In the genomic region with DNA sequence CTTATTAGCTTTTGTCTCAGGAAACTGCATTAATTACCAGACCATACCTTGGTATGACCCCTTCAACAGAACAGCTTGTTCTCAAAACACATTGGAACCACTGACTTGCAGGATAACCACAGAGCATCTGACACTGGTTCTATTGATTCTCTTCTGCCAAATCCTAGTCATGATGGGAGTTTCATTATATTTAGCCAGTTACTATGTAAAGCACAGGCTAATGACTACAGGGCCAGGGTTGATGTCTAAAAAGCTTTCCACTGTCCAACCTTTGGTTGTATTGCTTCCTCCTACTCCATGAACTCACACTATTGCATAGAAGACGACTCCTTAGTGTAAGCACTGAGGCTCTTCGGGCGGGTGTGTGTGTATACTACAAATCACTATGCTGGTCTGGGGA, we compare ENCODE assay signal across 23 cellular contexts. TPM values are rescaled to one million over a fixed set of nuclear protein-coding genes. Genes with fewer than 3 reads are reported as not detected.
A peak's percentile ranks its signal among the peaks of the same experiment; 100 is the strongest.
DNase-seq lines count a peak whose midpoint lies in the region; ATAC-seq and TF ChIP-seq lines count a peak whose summit lies in the region.
"Had no signal": no experiment of that assay in that cellular context is flagged by ENCODE, and none has a peak within 500 bp of the region (broad histone marks: within the 10 kb centered on the region; RNA-seq: fewer than 3 reads in every experiment).

No MANE protein-coding gene starts in this region.

- no peak overlapping the region for H3K27ac ChIP-seq in CD4-positive, alpha-beta T cell (ENCODE audit: low read depth, low read length)
- H3K27ac ChIP-seq in cingulate gyrus (ENCODE audit: low read depth, low read length) (peak overlapping the region; percentile 43), neural progenitor cell (peak overlapping the region; percentile 49), tibial nerve (peak overlapping the region in 2 of 4 donors; percentile 96 to 97)
- H3K27ac ChIP-seq: brain microvascular endothelial cell, gastroesophageal sphincter, pancreas, stomach had no signal

- H3K4me1 Mint-ChIP-seq in CD4-positive, alpha-beta T cell (ENCODE audit: low read depth) = peaks cover 26% of the 10 kb centered on the region
- peaks cover 65% of the 10 kb centered on the region for H3K4me1 Mint-ChIP-seq in neural progenitor cell

- H3K9me3 Mint-ChIP-seq in CD4-positive, alpha-beta T cell = no peaks in the 10 kb centered on the region
- H3K9me3 Mint-ChIP-seq in neural progenitor cell = no peaks in the 10 kb centered on the region
- H3K9me3 Mint-ChIP-seq: activated naive CD4-positive, alpha-beta T cell treated with anti-CD3 and anti-CD28 coated beads, Interleukin-2, amount 50 U/mL, for 72 hours; dendritic cell treated with granulocyte-macrophage colony-stimulating factor and Interleukin-4, amounts not matched to agents 40 ng/mL and 50 ng/mL, for 4 days had no signal

- peaks cover 78% of the 10 kb centered on the region for H4K20me1 ChIP-seq in Loucy (ENCODE audit: insufficient read depth, low read length, poor library complexity, severe bottlenecking)
- H4K20me1 ChIP-seq in neural progenitor cell (ENCODE audit: low read depth) = peaks cover 73% of the 10 kb centered on the region

- no peak overlapping the region for H3K27ac Mint-ChIP-seq in CD4-positive, alpha-beta T cell
- H3K27ac Mint-ChIP-seq in neural progenitor cell = no peak overlapping the region
- H3K27ac Mint-ChIP-seq: activated CD4-positive, alpha-beta T cell treated with anti-CD3 and anti-CD28 coated beads for 36 hours; activated naive CD4-positive, alpha-beta T cell treated with anti-CD3 and anti-CD28 coated beads, Interleukin-2, amount 50 U/mL, for 72 hours; dendritic cell treated with granulocyte-macrophage colony-stimulating factor and Interleukin-4, amounts not matched to agents 40 ng/mL and 50 ng/mL, for 4 days had no signal

- H3K9ac ChIP-seq in Loucy (ENCODE audit: low read depth, low read length, poor library complexity, severe bottlenecking) = peak overlapping the region; percentile 85
- no peak overlapping the region for H3K9ac ChIP-seq in neural progenitor cell

- peak overlapping the region; percentile 92 for H3K4me2 ChIP-seq in Loucy (ENCODE audit: low read depth, low read length, poor library complexity, severe bottlenecking)
- peak overlapping the region; percentile 88 for H3K4me2 ChIP-seq in neural progenitor cell

- H3K4me3 ChIP-seq in Loucy (ENCODE audit: low read length, poor library complexity, severe bottlenecking) (peak overlapping the region; percentile 97), neural progenitor cell (no peak overlapping the region), tibial nerve (no peak overlapping the region)
- H3K4me3 ChIP-seq: gastroesophageal sphincter, pancreas, stomach had no signal

- H2AFZ ChIP-seq in Loucy (ENCODE audit: low read length) (no peak overlapping the region), neural progenitor cell (replicated peaks) (no peak overlapping the region)

- H3K36me3 ChIP-seq in Loucy (ENCODE audit: insufficient read depth, low read length) (peaks cover 71% of the 10 kb centered on the region), neural progenitor cell (peaks cover 23% of the 10 kb centered on the region), tibial nerve (peaks cover 0 to 39% (median 0%) of the 10 kb centered on the region in 3 donors)
- H3K36me3 ChIP-seq: pancreas had no signal

- no peak for ATAC-seq in CD4-positive, alpha-beta T cell (ENCODE audit: poor library complexity)
- ATAC-seq in GM21447 (IDR thresholded peaks at IDR 0.05; ENCODE audit: unreplicated experiment) = no peak
- ATAC-seq in HG03097 (IDR thresholded peaks at IDR 0.05; ENCODE audit: low FRiP score, unreplicated experiment) = no peak
- ATAC-seq: activated CD4-positive, alpha-beta T cell treated with anti-CD3 and anti-CD28 coated beads for 36 hours; activated naive CD4-positive, alpha-beta T cell treated with anti-CD3 and anti-CD28 coated beads, Interleukin-2, amount 50 U/mL, for 72 hours; gastroesophageal sphincter; left ventricle myocardium superior; pancreas had no signal

- peaks cover 63% of the 10 kb centered on the region for H3K4me1 ChIP-seq in Loucy (ENCODE audit: insufficient read depth, low read length, poor library complexity, severe bottlenecking)
- H3K4me1 ChIP-seq in neural progenitor cell = peaks cover 61% of the 10 kb centered on the region
- peaks cover 0 to 68% (median 24%) of the 10 kb centered on the region in 4 donors for H3K4me1 ChIP-seq in tibial nerve

- H3K9me3 ChIP-seq in CD4-positive, alpha-beta T cell (ENCODE audit: control insufficient read depth, low read length) = no peaks in the 10 kb centered on the region
- H3K9me3 ChIP-seq in Loucy (ENCODE audit: insufficient read depth, low read depth, low read length) (no peaks in the 10 kb centered on the region), neural progenitor cell (ENCODE audit: low read depth) (no peaks in the 10 kb centered on the region), tibial nerve (no peaks in the 10 kb centered on the region)
- H3K9me3 ChIP-seq: BE2C, gastroesophageal sphincter, pancreas, stomach had no signal

- WGBS in tibial nerve, 2 donors = 74 to 77% methylated on average over 3 of the region's 3 CpGs

- H3F3A ChIP-seq in Loucy (ENCODE audit: low read depth) (peaks cover 9% of the 10 kb centered on the region), neural progenitor cell (ENCODE audit: low read depth) (peaks cover 88% of the 10 kb centered on the region)

- no peaks in the 10 kb centered on the region for H3K27me3 ChIP-seq in CD4-positive, alpha-beta T cell (ENCODE audit: control insufficient read depth, insufficient read depth, low read length)
- H3K27me3 ChIP-seq in Loucy (ENCODE audit: insufficient read depth, low read length, poor library complexity, severe bottlenecking) = peaks cover 5% of the 10 kb centered on the region
- no peaks in the 10 kb centered on the region for H3K27me3 ChIP-seq in neural progenitor cell
- H3K27me3 ChIP-seq in tibial nerve = no peaks in the 10 kb centered on the region
- H3K27me3 ChIP-seq: BE2C, brain microvascular endothelial cell, gastroesophageal sphincter, pancreas, stomach had no signal

- no peak for TF ChIP-seq EP300 in tibial nerve (IDR thresholded peaks at IDR 0.05)

- no peaks in the 10 kb centered on the region for H3K27me3 Mint-ChIP-seq in CD4-positive, alpha-beta T cell
- peaks cover 4% of the 10 kb centered on the region for H3K27me3 Mint-ChIP-seq in neural progenitor cell (ENCODE audit: insufficient read depth, low read depth)
- H3K27me3 Mint-ChIP-seq: activated CD4-positive, alpha-beta T cell treated with anti-CD3 and anti-CD28 coated beads for 36 hours had no signal

- CTCF ChIA-PET in CD4-positive, alpha-beta T cell (lab: Charles Lee) = interaction anchor here (1.0 to 1.4 kb wide), 2 partner anchors 27 to 95 kb away, joined by 4 to 6 read pairs; a partner anchor contains a TSS

- H3K79me2 ChIP-seq in Loucy (ENCODE audit: insufficient read depth, low read length) (peaks cover 84% of the 10 kb centered on the region), neural progenitor cell (ENCODE audit: low read depth) (peaks cover 74% of the 10 kb centered on the region)

- no peak for TF ChIP-seq POLR2A in tibial nerve (IDR thresholded peaks at IDR 0.05)

- H3K36me3 Mint-ChIP-seq in CD4-positive, alpha-beta T cell (ENCODE audit: low read depth) = peaks cover 58% of the 10 kb centered on the region
- peaks cover 50% of the 10 kb centered on the region for H3K36me3 Mint-ChIP-seq in neural progenitor cell

- peak overlapping the region; percentile 23 for H3K4me3 Mint-ChIP-seq in CD4-positive, alpha-beta T cell
- peak overlapping the region; percentile 67 for H3K4me3 Mint-ChIP-seq in neural progenitor cell
- H3K4me3 Mint-ChIP-seq: activated CD4-positive, alpha-beta T cell treated with anti-CD3 and anti-CD28 coated beads for 36 hours; dendritic cell treated with granulocyte-macrophage colony-stimulating factor and Interleukin-4, amounts not matched to agents 40 ng/mL and 50 ng/mL, for 4 days had no signal

- no peak for TF ChIP-seq CTCF in CD4-positive, alpha-beta T cell (IDR thresholded peaks at IDR 0.05)
- TF ChIP-seq CTCF in Loucy (conservative IDR thresholded peaks at IDR 0.05; ENCODE audit: low read length) (no peak), neural progenitor cell (IDR thresholded peaks at IDR 0.05) (no peak), tibial nerve (IDR thresholded peaks at IDR 0.05) (no peak)

- POLR2A ChIA-PET in CD4-positive, alpha-beta T cell (lab: Charles Lee) = interaction anchor here (1.9 to 7.1 kb wide), 2 partner anchors 69 to 95 kb away, joined by 4 to 63 read pairs; a partner anchor contains a TSS

- intact Hi-C loops in CD4-positive, alpha-beta T cell (cut with DNase I, micrococcal nuclease) = no loop called here

- no peaks in the 10 kb centered on the region for H3K9me2 ChIP-seq in Loucy (replicated peaks; ENCODE audit: low read depth, low read length)

- DNase-seq in CD4-positive, alpha-beta T cell = no peak
- DNase-seq in neural progenitor cell (ENCODE audit: low spot score) (no peak), NCI-H187 (lab: John Stamatoyannopoulos, UW) (no peak), tibial nerve (ENCODE audit: low spot score in 2 of 2) (no peak)
- DNase-seq: activated CD4-positive, alpha-beta T cell treated with anti-CD3 and anti-CD28 coated beads for 36 hours; BE2C; brain microvascular endothelial cell; DMS 273 treated with DMSO at 0.1 percent for 48 hours; GF-D8; left ventricle myocardium superior; NCI-H1436; NCI-H748 treated with DMSO at 0.1 percent for 48 hours; pancreas; stimulated activated CD4-positive, alpha-beta T cell treated with anti-CD3 and anti-CD28 coated beads, Interleukin-2, amount 100 ng/mL, for 48 hours; stomach; T-helper 9 cell had no signal

RNA-seq across cellular contexts. Expression of a gene that starts 3.8 kb away (rescaled TPM):
- total RNA-seq in CD4-positive, alpha-beta T cell = 10 to 100 TPM; 25.2 to 25.6 TPM
- total RNA-seq in neural progenitor cell (ENCODE audit: low replicate concordance) (356 and 519 TPM in 2 replicates), tibial nerve (100 to 1,000 TPM in 2 of 4 donors, 10 to 100 TPM in 2; 79.2 to 140 (median 105) TPM)

RNA-seq across cellular contexts. Expression of a gene that starts 27.0 kb away (rescaled TPM):
- 1 to 10 TPM; 1.1 to 1.5 TPM for total RNA-seq in CD4-positive, alpha-beta T cell
- 1.1 and 3.7 TPM in 2 replicates for total RNA-seq in neural progenitor cell (ENCODE audit: low replicate concordance)
- total RNA-seq in tibial nerve = 1 to 10 TPM; 5.4 to 8.7 (median 7.5) TPM

RNA-seq across cellular contexts. Expression of a gene that starts 43.2 kb away (rescaled TPM):
- total RNA-seq in CD4-positive, alpha-beta T cell = not detected
- total RNA-seq in neural progenitor cell (ENCODE audit: low replicate concordance) (15.2 and 17.1 TPM in 2 replicates), tibial nerve (not detected)
- total RNA-seq: left ventricle myocardium superior had no signal

Comparison
In these comparisons a context has a peak if more than half of its experiments do, and no peak if none do; other contexts are left out.
1. RNA of a gene that starts 43.2 kb away (total RNA-seq): 15.2 to 17.1 TPM in neural progenitor cell; not detected in CD4-positive, alpha-beta T cell and not detected in tibial nerve; every median in the first group is over 10 times any median in the second.